In the genomic region with DNA sequence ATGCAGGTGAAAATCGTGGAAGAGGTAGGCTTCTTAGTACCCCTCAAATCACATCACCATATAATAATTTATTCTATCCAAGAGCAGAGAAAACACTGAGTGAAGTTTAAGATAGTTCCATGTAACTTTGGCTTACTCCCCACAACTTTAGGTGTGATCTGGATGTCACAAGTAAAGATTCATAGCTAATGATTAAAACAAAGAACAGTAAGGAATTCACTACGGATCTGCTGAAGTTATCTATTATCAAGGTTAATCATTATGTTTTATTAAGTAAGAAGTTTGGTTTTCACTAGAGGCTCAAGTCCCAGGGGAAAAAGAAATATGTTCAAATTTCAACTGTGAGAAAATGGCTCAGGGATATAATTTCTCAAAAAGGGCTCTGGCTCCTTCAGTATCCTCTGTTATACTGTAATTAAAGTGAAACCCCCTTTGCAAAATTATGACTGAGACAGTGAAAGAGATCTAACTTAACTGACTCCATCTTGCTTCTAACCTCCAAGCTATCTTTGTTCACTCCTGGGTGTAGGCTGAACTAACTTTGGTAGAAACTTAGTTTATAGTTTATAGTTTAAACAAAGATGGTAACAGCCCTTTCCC, we compare ENCODE assay signal across 1 cellular context.
TF ChIP-seq lines count a peak whose summit lies in the region.

No MANE protein-coding gene starts in this region.

TF ChIP-seq in GM12878, 131 proteins besides CTCF, POLR2A, EP300 and RAD21 (continues in another document):
- no peak for TF ChIP-seq MTA3 (IDR thresholded peaks at IDR 0.05; ENCODE audit: borderline replicate concordance, low read length)
- peak; percentile 89 for TF ChIP-seq MEF2B (IDR thresholded peaks at IDR 0.05; ENCODE audit: partially characterized antibody, poor library complexity, severe bottlenecking)
- TF ChIP-seq, protein P1, sequence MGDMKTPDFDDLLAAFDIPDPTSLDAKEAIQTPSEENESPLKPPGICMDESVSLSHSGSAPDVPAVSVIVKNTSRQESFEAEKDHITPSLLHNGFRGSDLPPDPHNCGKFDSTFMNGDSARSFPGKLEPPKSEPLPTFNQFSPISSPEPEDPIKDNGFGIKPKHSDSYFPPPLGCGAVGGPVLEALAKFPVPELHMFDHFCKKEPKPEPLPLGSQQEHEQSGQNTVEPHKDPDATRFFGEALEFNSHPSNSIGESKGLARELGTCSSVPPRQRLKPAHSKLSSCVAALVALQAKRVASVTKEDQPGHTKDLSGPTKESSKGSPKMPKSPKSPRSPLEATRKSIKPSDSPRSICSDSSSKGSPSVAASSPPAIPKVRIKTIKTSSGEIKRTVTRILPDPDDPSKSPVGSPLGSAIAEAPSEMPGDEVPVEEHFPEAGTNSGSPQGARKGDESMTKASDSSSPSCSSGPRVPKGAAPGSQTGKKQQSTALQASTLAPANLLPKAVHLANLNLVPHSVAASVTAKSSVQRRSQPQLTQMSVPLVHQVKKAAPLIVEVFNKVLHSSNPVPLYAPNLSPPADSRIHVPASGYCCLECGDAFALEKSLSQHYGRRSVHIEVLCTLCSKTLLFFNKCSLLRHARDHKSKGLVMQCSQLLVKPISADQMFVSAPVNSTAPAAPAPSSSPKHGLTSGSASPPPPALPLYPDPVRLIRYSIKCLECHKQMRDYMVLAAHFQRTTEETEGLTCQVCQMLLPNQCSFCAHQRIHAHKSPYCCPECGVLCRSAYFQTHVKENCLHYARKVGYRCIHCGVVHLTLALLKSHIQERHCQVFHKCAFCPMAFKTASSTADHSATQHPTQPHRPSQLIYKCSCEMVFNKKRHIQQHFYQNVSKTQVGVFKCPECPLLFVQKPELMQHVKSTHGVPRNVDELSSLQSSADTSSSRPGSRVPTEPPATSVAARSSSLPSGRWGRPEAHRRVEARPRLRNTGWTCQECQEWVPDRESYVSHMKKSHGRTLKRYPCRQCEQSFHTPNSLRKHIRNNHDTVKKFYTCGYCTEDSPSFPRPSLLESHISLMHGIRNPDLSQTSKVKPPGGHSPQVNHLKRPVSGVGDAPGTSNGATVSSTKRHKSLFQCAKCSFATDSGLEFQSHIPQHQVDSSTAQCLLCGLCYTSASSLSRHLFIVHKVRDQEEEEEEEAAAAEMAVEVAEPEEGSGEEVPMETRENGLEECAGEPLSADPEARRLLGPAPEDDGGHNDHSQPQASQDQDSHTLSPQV (IDR thresholded peaks at IDR 0.05), result peak; percentile 99
- no peak for TF ChIP-seq NR2C2 (IDR thresholded peaks at IDR 0.05; ENCODE audit: borderline replicate concordance, control insufficient read depth, insufficient read length, low read depth)
- no peak for TF ChIP-seq BRCA1 (IDR thresholded peaks at IDR 0.05; ENCODE audit: low read depth, low read length)
- TF ChIP-seq, protein P2, sequence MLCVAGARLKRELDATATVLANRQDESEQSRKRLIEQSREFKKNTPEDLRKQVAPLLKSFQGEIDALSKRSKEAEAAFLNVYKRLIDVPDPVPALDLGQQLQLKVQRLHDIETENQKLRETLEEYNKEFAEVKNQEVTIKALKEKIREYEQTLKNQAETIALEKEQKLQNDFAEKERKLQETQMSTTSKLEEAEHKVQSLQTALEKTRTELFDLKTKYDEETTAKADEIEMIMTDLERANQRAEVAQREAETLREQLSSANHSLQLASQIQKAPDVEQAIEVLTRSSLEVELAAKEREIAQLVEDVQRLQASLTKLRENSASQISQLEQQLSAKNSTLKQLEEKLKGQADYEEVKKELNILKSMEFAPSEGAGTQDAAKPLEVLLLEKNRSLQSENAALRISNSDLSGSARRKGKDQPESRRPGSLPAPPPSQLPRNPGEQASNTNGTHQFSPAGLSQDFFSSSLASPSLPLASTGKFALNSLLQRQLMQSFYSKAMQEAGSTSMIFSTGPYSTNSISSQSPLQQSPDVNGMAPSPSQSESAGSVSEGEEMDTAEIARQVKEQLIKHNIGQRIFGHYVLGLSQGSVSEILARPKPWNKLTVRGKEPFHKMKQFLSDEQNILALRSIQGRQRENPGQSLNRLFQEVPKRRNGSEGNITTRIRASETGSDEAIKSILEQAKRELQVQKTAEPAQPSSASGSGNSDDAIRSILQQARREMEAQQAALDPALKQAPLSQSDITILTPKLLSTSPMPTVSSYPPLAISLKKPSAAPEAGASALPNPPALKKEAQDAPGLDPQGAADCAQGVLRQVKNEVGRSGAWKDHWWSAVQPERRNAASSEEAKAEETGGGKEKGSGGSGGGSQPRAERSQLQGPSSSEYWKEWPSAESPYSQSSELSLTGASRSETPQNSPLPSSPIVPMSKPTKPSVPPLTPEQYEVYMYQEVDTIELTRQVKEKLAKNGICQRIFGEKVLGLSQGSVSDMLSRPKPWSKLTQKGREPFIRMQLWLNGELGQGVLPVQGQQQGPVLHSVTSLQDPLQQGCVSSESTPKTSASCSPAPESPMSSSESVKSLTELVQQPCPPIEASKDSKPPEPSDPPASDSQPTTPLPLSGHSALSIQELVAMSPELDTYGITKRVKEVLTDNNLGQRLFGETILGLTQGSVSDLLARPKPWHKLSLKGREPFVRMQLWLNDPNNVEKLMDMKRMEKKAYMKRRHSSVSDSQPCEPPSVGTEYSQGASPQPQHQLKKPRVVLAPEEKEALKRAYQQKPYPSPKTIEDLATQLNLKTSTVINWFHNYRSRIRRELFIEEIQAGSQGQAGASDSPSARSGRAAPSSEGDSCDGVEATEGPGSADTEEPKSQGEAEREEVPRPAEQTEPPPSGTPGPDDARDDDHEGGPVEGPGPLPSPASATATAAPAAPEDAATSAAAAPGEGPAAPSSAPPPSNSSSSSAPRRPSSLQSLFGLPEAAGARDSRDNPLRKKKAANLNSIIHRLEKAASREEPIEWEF (IDR thresholded peaks at IDR 0.05; ENCODE audit: insufficient replicate concordance, low read depth, low read length), result no peak
- no peak for TF ChIP-seq CBX5 (IDR thresholded peaks at IDR 0.05; ENCODE audit: low read depth)
- TF ChIP-seq E2F8 (IDR thresholded peaks at IDR 0.05; ENCODE audit: low read depth, partially characterized antibody), result no peak
- TF ChIP-seq, protein P3, sequence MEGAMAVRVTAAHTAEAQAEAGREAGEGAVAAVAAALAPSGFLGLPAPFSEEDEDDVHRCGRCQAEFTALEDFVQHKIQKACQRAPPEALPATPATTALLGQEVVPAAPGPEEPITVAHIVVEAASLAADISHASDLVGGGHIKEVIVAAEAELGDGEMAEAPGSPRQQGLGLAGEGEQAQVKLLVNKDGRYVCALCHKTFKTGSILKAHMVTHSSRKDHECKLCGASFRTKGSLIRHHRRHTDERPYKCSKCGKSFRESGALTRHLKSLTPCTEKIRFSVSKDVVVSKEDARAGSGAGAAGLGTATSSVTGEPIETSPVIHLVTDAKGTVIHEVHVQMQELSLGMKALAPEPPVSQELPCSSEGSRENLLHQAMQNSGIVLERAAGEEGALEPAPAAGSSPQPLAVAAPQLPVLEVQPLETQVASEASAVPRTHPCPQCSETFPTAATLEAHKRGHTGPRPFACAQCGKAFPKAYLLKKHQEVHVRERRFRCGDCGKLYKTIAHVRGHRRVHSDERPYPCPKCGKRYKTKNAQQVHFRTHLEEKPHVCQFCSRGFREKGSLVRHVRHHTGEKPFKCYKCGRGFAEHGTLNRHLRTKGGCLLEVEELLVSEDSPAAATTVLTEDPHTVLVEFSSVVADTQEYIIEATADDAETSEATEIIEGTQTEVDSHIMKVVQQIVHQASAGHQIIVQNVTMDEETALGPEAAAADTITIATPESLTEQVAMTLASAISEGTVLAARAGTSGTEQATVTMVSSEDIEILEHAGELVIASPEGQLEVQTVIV (IDR thresholded peaks at IDR 0.05; ENCODE audit: borderline replicate concordance, partially characterized antibody), result no peak
- TF ChIP-seq ZBTB4 (CRISPR knock-in tag; IDR thresholded peaks at IDR 0.05), result 0 out of 2 replicates have a peak, but pooled peaks have one; percentile 39
- TF ChIP-seq, protein P4, sequence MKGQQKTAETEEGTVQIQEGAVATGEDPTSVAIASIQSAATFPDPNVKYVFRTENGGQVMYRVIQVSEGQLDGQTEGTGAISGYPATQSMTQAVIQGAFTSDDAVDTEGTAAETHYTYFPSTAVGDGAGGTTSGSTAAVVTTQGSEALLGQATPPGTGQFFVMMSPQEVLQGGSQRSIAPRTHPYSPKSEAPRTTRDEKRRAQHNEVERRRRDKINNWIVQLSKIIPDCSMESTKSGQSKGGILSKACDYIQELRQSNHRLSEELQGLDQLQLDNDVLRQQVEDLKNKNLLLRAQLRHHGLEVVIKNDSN (IDR thresholded peaks at IDR 0.05; ENCODE audit: borderline replicate concordance, extremely low read length, insufficient read depth, low read depth, low read length), result no peak
- TF ChIP-seq REST (IDR thresholded peaks at IDR 0.05; ENCODE audit: low read depth, low read length), result no peak
- TF ChIP-seq SP1 (IDR thresholded peaks at IDR 0.05; ENCODE audit: low read depth, low read length), result no peak
- TF ChIP-seq, protein P5, sequence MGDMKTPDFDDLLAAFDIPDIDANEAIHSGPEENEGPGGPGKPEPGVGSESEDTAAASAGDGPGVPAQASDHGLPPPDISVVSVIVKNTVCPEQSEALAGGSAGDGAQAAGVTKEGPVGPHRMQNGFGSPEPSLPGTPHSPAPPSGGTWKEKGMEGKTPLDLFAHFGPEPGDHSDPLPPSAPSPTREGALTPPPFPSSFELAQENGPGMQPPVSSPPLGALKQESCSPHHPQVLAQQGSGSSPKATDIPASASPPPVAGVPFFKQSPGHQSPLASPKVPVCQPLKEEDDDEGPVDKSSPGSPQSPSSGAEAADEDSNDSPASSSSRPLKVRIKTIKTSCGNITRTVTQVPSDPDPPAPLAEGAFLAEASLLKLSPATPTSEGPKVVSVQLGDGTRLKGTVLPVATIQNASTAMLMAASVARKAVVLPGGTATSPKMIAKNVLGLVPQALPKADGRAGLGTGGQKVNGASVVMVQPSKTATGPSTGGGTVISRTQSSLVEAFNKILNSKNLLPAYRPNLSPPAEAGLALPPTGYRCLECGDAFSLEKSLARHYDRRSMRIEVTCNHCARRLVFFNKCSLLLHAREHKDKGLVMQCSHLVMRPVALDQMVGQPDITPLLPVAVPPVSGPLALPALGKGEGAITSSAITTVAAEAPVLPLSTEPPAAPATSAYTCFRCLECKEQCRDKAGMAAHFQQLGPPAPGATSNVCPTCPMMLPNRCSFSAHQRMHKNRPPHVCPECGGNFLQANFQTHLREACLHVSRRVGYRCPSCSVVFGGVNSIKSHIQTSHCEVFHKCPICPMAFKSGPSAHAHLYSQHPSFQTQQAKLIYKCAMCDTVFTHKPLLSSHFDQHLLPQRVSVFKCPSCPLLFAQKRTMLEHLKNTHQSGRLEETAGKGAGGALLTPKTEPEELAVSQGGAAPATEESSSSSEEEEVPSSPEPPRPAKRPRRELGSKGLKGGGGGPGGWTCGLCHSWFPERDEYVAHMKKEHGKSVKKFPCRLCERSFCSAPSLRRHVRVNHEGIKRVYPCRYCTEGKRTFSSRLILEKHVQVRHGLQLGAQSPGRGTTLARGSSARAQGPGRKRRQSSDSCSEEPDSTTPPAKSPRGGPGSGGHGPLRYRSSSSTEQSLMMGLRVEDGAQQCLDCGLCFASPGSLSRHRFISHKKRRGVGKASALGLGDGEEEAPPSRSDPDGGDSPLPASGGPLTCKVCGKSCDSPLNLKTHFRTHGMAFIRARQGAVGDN (IDR thresholded peaks at IDR 0.05), result peak; percentile 99
- no peak for TF ChIP-seq POLR2AphosphoS5 (IDR thresholded peaks at IDR 0.05; ENCODE audit: low read length)
